Comparison of ENCODE assay signal across 8 cellular contexts in genomic region chr20:37095108-37095608, GRCh38. TPM values are rescaled to one million over a fixed set of nuclear protein-coding genes. Genes with fewer than 3 reads are reported as not detected.
DNase-seq lines count a peak whose midpoint lies in the region; ATAC-seq and TF ChIP-seq lines count a peak whose summit lies in the region.

No MANE protein-coding gene starts in this region.

- H3K9me3 ChIP-seq in WERI-Rb-1 (ENCODE audit: severe bottlenecking), result no peaks in the 10 kb centered on the region
- H3K9me3 ChIP-seq in effector memory CD4-positive, alpha-beta T cell (ENCODE audit: control insufficient read depth, low read length), result no peaks in the 10 kb centered on the region
- H3K9me3 ChIP-seq in mucosa of rectum (ENCODE audit: control insufficient read depth in 2 of 2, low read length in 2 of 2), result no peaks in the 10 kb centered on the region
- H3K9me3 ChIP-seq in tibial nerve, result no peaks in the 10 kb centered on the region

- peak overlapping the region; percentile 80 to 81 for H3K9ac ChIP-seq in mucosa of rectum (ENCODE audit: low read depth in 1 of 2, low read length in 2 of 2)

- no peak for TF ChIP-seq EP300 in tibial nerve (IDR thresholded peaks at IDR 0.05)

- DNase-seq in CD1c-positive myeloid dendritic cell (ENCODE audit: extremely low spot score), result peak; percentile 11
- peak; percentile 20 for DNase-seq in HuH-7 (ENCODE audit: low spot score)
- DNase-seq in WERI-Rb-1, result peak; percentile 27
- DNase-seq in effector memory CD4-positive, alpha-beta T cell, result peak; percentile 8 to 47 (median 34)
- DNase-seq in tibial nerve (ENCODE audit: low spot score in 2 of 2), result no peak
- DNase-seq in NCI-H2227 (lab: John Stamatoyannopoulos, UW; ENCODE audit: unreplicated experiment), result no peak

- ATAC-seq in GM19397 (IDR thresholded peaks at IDR 0.05; ENCODE audit: unreplicated experiment), result peak; percentile 20

- H3K27ac ChIP-seq in WERI-Rb-1 (peak overlapping the region; percentile 100), mucosa of rectum (ENCODE audit: low read depth in 2 of 2, low read length in 2 of 2) (peak overlapping the region; percentile 7 to 72), tibial nerve (peak overlapping the region; percentile 43 to 82 (median 80))
- peak overlapping the region; percentile 80 for H3K27ac ChIP-seq in effector memory CD4-positive, alpha-beta T cell (ENCODE audit: insufficient read depth, low read length, poor library complexity, severe bottlenecking)

- H3K36me3 ChIP-seq in WERI-Rb-1, result peaks cover 42% of the 10 kb centered on the region
- peaks cover 9% of the 10 kb centered on the region for H3K36me3 ChIP-seq in effector memory CD4-positive, alpha-beta T cell (ENCODE audit: control insufficient read depth, insufficient read depth, low read length)
- no peaks in the 10 kb centered on the region for H3K36me3 ChIP-seq in mucosa of rectum (ENCODE audit: control insufficient read depth in 2 of 2, insufficient read depth in 2 of 2, low read length in 2 of 2)
- peaks cover 0 to 9% (median 0%) of the 10 kb centered on the region in 3 donors for H3K36me3 ChIP-seq in tibial nerve

- H3K4me1 ChIP-seq in effector memory CD4-positive, alpha-beta T cell (ENCODE audit: control insufficient read depth, insufficient read depth, low read length, poor library complexity, severe bottlenecking), result peaks cover 6% of the 10 kb centered on the region
- H3K4me1 ChIP-seq in mucosa of rectum (ENCODE audit: control insufficient read depth in 2 of 2, insufficient read depth in 2 of 2, low read length in 2 of 2), result peaks cover 2 to 5% of the 10 kb centered on the region in 2 donors
- peaks cover 0 to 18% (median 12%) of the 10 kb centered on the region in 4 donors for H3K4me1 ChIP-seq in tibial nerve

- 1 to 2% methylated on average over 19 of the region's 19 CpGs for WGBS in tibial nerve, 2 donors

- TF ChIP-seq CTCF in WERI-Rb-1 (IDR thresholded peaks at IDR 0.05; ENCODE audit: low read depth, low read length) (no peak), tibial nerve (IDR thresholded peaks at IDR 0.05) (no peak)

- H3K27me3 ChIP-seq in WERI-Rb-1 (ENCODE audit: insufficient read depth, low read depth, severe bottlenecking) (no peaks in the 10 kb centered on the region), mucosa of rectum (ENCODE audit: control insufficient read depth in 2 of 2, insufficient read depth in 2 of 2, low read length in 2 of 2) (no peaks in the 10 kb centered on the region), tibial nerve (no peaks in the 10 kb centered on the region)
- H3K27me3 ChIP-seq in effector memory CD4-positive, alpha-beta T cell (replicated peaks; ENCODE audit: control insufficient read depth, insufficient read depth, low read length, poor library complexity, severe bottlenecking), result no peaks in the 10 kb centered on the region

- H3K4me3 ChIP-seq in WERI-Rb-1 (ENCODE audit: low read depth, low read length) (peak overlapping the region; percentile 77), mucosa of rectum (ENCODE audit: low read length in 2 of 2) (peak overlapping the region; percentile 81), tibial nerve (peak overlapping the region; percentile 80 to 98 (median 84))
- H3K4me3 ChIP-seq in effector memory CD4-positive, alpha-beta T cell (ENCODE audit: insufficient read depth, low read depth, low read length, poor library complexity, severe bottlenecking), result peak overlapping the region; percentile 53

- no peak for TF ChIP-seq POLR2A in tibial nerve (IDR thresholded peaks at IDR 0.05)

RNA-seq across cellular contexts. Expression of gene RBL1, which starts 0.6 kb away (rescaled TPM):
- total RNA-seq in tibial nerve, result 10 to 100 TPM in 3 of 4 donors, 1 to 10 TPM in 1; 8.0 to 30.6 (median 12.3) TPM

Comparison
In these comparisons a context has a peak if more than half of its experiments do, and no peak if none do; other contexts are left out.
1. DNase-seq: peak in CD1c-positive myeloid dendritic cell (single experiment), HuH-7 (single experiment), WERI-Rb-1 (single experiment) and effector memory CD4-positive, alpha-beta T cell (3 of 3); none in tibial nerve (0 of 2) and NCI-H2227 (single experiment).
2. H3K27ac ChIP-seq: peak in every context shown above with its lines; median percentile 100 in WERI-Rb-1; 80 in effector memory CD4-positive, alpha-beta T cell; 80 in tibial nerve; 40 in mucosa of rectum.
3. Peak in every context shown above with its lines, with median percentiles within 50 percentile points of each other: H3K4me3 ChIP-seq.